Comparison of ENCODE assay signal across 10 cellular contexts in genomic region chr17:5234645-5235576, GRCh38. TPM values are rescaled to one million over a fixed set of nuclear protein-coding genes. Genes with fewer than 3 reads are reported as not detected.
DNase-seq lines count a peak whose midpoint lies in the region; ATAC-seq and TF ChIP-seq lines count a peak whose summit lies in the region.
"Had no signal": no experiment of that assay in that cellular context is flagged by ENCODE, and none has a peak within 500 bp of the region (broad histone marks: within the 10 kb centered on the region; RNA-seq: fewer than 3 reads in every experiment).

TSS of gene SCIMP (minus strand) at chr17:5234860. CDS start at chr17:5234755, 105 bp downstream.

- H3K4me1 Mint-ChIP-seq in activated CD4-positive, alpha-beta memory T cell treated with anti-CD3 and anti-CD28 coated beads for 36 hours (ENCODE audit: low read depth), result peaks cover 6% of the 10 kb centered on the region

- H3K9me3 ChIP-seq in left lung, result no peaks in the 10 kb centered on the region

- no peak within 1 kb of the TSS for H3K4me3 Mint-ChIP-seq in activated CD4-positive, alpha-beta memory T cell treated with anti-CD3 and anti-CD28 coated beads for 36 hours

- H3K27me3 Mint-ChIP-seq in activated CD4-positive, alpha-beta memory T cell treated with anti-CD3 and anti-CD28 coated beads for 36 hours, result no peaks in the 10 kb centered on the region

- peak; percentile 46 for ATAC-seq in GM21360 (IDR thresholded peaks at IDR 0.05; ENCODE audit: unreplicated experiment)
- peak; percentile 63 for ATAC-seq in left lung

- CTCF ChIA-PET in activated CD4-positive, alpha-beta memory T cell treated with anti-CD3 and anti-CD28 coated beads for 36 hours (lab: Charles Lee), result no interaction called here
- CTCF ChIA-PET in RWPE1 (lab: Yijun Ruan, JAX), result interaction anchor here (0.5 to 1.1 kb wide), 2 partner anchors 9 to 204 kb away, joined by 3 read pairs; no protein-coding TSS in a partner anchor

- peaks cover 8% of the 10 kb centered on the region for H3K36me3 ChIP-seq in GM06990 (ENCODE audit: control insufficient read depth, insufficient read depth, low read length)
- H3K36me3 ChIP-seq in left lung, result no peaks in the 10 kb centered on the region

- H3K27ac ChIP-seq in left lung (peak within 1 kb of the TSS in 1 of 2 donors; percentile 73), RWPE1 (no peak within 1 kb of the TSS)

- H3K27me3 ChIP-seq in GM06990 (replicated peaks; ENCODE audit: control insufficient read depth, insufficient read depth, low read length), result no peaks in the 10 kb centered on the region
- H3K27me3 ChIP-seq in left lung, result no peaks in the 10 kb centered on the region

- no peaks in the 10 kb centered on the region for H3K9me3 Mint-ChIP-seq in activated CD4-positive, alpha-beta memory T cell treated with anti-CD3 and anti-CD28 coated beads for 36 hours

- no peaks in the 10 kb centered on the region for H3K36me3 Mint-ChIP-seq in activated CD4-positive, alpha-beta memory T cell treated with anti-CD3 and anti-CD28 coated beads for 36 hours

- H3K27ac Mint-ChIP-seq in activated CD4-positive, alpha-beta memory T cell treated with anti-CD3 and anti-CD28 coated beads for 36 hours, result no peak within 1 kb of the TSS

- TF ChIP-seq CTCF in GM06990 (IDR thresholded peaks at IDR 0.05; ENCODE audit: insufficient read depth, low read length, poor library complexity, severe bottlenecking) (no peak), left lung (IDR thresholded peaks at IDR 0.05) (no peak), RWPE1 (conservative IDR thresholded peaks at IDR 0.05; ENCODE audit: low read depth) (no peak)

- POLR2A ChIA-PET in activated CD4-positive, alpha-beta memory T cell treated with anti-CD3 and anti-CD28 coated beads for 36 hours (lab: Charles Lee), result no interaction called here
- POLR2A ChIA-PET in RWPE1 (lab: Yijun Ruan, JAX; ENCODE audit: low non-redundant PET), result no interaction called here

- peaks cover 0 to 37% of the 10 kb centered on the region in 2 donors for H3K4me1 ChIP-seq in left lung

- intact Hi-C loops in left lung (cut with DNase I), result loop anchor here in 1 of 2 donors (5.0 kb wide), 1 partner anchor 38 kb away; no protein-coding TSS in a partner anchor
- intact Hi-C loops in activated CD4-positive, alpha-beta memory T cell treated with anti-CD3 and anti-CD28 coated beads for 36 hours (cut with micrococcal nuclease), result no loop called here

- peak within 1 kb of the TSS; percentile 86 for H3K4me3 ChIP-seq in GM06990 (replicated peaks; ENCODE audit: low read depth, low read length)
- H3K4me3 ChIP-seq in left lung, result peak within 1 kb of the TSS in 1 of 2 donors; percentile 43

- DNase-seq in GM06990 (ENCODE audit: extremely low read depth, insufficient read length) (peak; percentile 79), NAMALWA (ENCODE audit: low spot score) (peak; percentile 26), left lung (peak in 1 of 2 donors; percentile 75), mesenteric fat pad (ENCODE audit: low spot score) (no peak), A172 (ENCODE audit: low spot score) (no peak), RWPE1 (ENCODE audit: low spot score) (no peak)
- DNase-seq in activated CD4-positive, alpha-beta memory T cell treated with anti-CD3 and anti-CD28 coated beads for 36 hours, result no peak
- DNase-seq: NCI-H2029 had no signal

RNA-seq across cellular contexts. Expression of gene SCIMP, which starts in this region (rescaled TPM):
- total RNA-seq in left lung, result 10 to 100 TPM in 1 of 2 donors, 1 to 10 TPM in 1; 8.8 to 20.0 TPM
- total RNA-seq in activated CD4-positive, alpha-beta memory T cell treated with anti-CD3 and anti-CD28 coated beads for 36 hours, result not detected
- total RNA-seq in mesenteric fat pad, result 7.6 TPM
- total RNA-seq in A172 (2014; rRNA removed; shearing (Covaris generic)), result not detected in 2 replicates
- total RNA-seq: glomerular endothelial cell had no signal

Comparison
In these comparisons a context has a peak if more than half of its experiments do, and no peak if none do; other contexts are left out.
1. DNase-seq: peak in GM06990 (single experiment) and NAMALWA (single experiment); none in activated CD4-positive, alpha-beta memory T cell treated with anti-CD3 and anti-CD28 coated beads for 36 hours (single experiment), mesenteric fat pad (single experiment), A172 (single experiment) and RWPE1 (single experiment).